ENCODE assay signal across 16 cellular contexts in the genomic region with DNA sequence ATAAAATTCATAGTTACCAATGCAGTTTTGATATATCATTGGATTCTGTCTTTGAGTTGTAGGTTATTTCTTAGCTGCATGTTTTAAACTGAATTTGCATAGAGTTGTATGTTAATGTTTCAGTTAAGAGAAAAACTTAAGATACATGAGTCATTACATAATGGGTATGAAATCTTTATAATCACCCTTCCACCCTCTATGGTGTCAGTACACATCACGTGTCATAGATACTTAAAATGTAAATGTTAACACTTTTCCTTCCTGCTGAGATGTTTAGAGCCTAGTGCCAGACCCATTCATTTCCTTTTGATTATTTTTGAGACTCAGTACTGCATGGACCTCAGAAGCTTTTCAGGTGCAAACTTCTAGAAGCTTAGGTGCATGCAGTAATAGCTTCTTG.
"Had no signal": no experiment of that assay in that cellular context is flagged by ENCODE, and none has a peak within 500 bp of the region (broad histone marks: within the 10 kb centered on the region; RNA-seq: fewer than 3 reads in every experiment).

No MANE protein-coding gene starts in this region.

- DNase-seq: activated B cell treated with CpG ODN at 0.5 μM for 24 hours; activated CD4-positive, alpha-beta T cell treated with anti-CD3 and anti-CD28 coated beads, Interleukin-2, amount 50 U/mL, for 4 hours; activated gamma-delta T cell; adrenal gland; effector CD8-positive, alpha-beta T cell; foreskin fibroblast; mesenchymal stem cell; naive thymus-derived CD4-positive, alpha-beta T cell; pancreas; SJCRH30; stimulated activated CD4-positive, alpha-beta T cell treated with anti-CD3 and anti-CD28 coated beads, Interleukin-4, amount 100 ng/mL, for 1 hour; upper lobe of left lung had no signal

- H3K4me3 Mint-ChIP-seq: activated B cell treated with CpG ODN at 0.5 μM for 24 hours; naive thymus-derived CD4-positive, alpha-beta T cell had no signal

- H3K27me3 ChIP-seq: adrenal gland, neutrophil, pancreas, SJCRH30, upper lobe of left lung had no signal

- H3K27ac Mint-ChIP-seq: activated B cell treated with CpG ODN at 0.5 μM for 24 hours had no signal

- H3K27me3 Mint-ChIP-seq: activated B cell treated with CpG ODN at 0.5 μM for 24 hours; naive thymus-derived CD4-positive, alpha-beta T cell had no signal

- H3K27ac ChIP-seq: adrenal gland, neutrophil, pancreas, SJCRH30, thoracic aorta, upper lobe of left lung had no signal

- ATAC-seq: naive thymus-derived CD4-positive, alpha-beta T cell; pancreas; sciatic nerve had no signal

- H3K9me3 Mint-ChIP-seq: activated B cell treated with CpG ODN at 0.5 μM for 24 hours; naive thymus-derived CD4-positive, alpha-beta T cell had no signal

- H3K4me3 ChIP-seq: adrenal gland, pancreas, SJCRH30, smooth muscle cell, thoracic aorta, upper lobe of left lung had no signal
